Comparison of ENCODE assay signal across 8 cellular contexts in genomic region chrX:84187501-84188319, GRCh38. TPM values are rescaled to one million over a fixed set of nuclear protein-coding genes. Genes with fewer than 3 reads are reported as not detected.
DNase-seq lines count a peak whose midpoint lies in the region; ATAC-seq and TF ChIP-seq lines count a peak whose summit lies in the region.

TSS of gene RPS6KA6 (minus strand) at chrX:84188199. CDS start at chrX:84187899, 300 bp downstream.

- H3K79me2 ChIP-seq in OCI-LY7 (ENCODE audit: insufficient read depth, low read depth, low read length) = no peaks in the 10 kb centered on the region

- peaks cover 5% of the 10 kb centered on the region for H3K9me3 Mint-ChIP-seq in stimulated activated naive CD8-positive, alpha-beta T cell treated with anti-CD3 and anti-CD28 coated beads, Interleukin-15, Interleukin-2, amounts not matched to agents 100 ng/mL and 50 ng/mL, for 24 hours

- no peaks in the 10 kb centered on the region for H4K20me1 ChIP-seq in OCI-LY7 (ENCODE audit: insufficient read depth, low read length)

- no peak within 1 kb of the TSS for H2AFZ ChIP-seq in OCI-LY7 (ENCODE audit: low read length)

- no peaks in the 10 kb centered on the region for H3K9me2 ChIP-seq in OCI-LY7 (ENCODE audit: insufficient read depth, low read length)

- no peaks in the 10 kb centered on the region for H3K36me3 Mint-ChIP-seq in stimulated activated naive CD8-positive, alpha-beta T cell treated with anti-CD3 and anti-CD28 coated beads, Interleukin-15, Interleukin-2, amounts not matched to agents 100 ng/mL and 50 ng/mL, for 24 hours (ENCODE audit: low read depth)

- TF ChIP-seq CTCF in HEK293 (tag by site-specific recombination; IDR thresholded peaks at IDR 0.05) (no peak), cardiac fibroblast (IDR thresholded peaks at IDR 0.05; ENCODE audit: low read depth, low read length) (no peak), OCI-LY7 (conservative IDR thresholded peaks at IDR 0.05; ENCODE audit: low read length) (no peak)

- intact Hi-C loops in left colon (cut with DNase I, micrococcal nuclease) (no loop called here), OCI-LY7 (cut with micrococcal nuclease; ENCODE audit: unreplicated experiment) (no loop called here)

- H3K27ac ChIP-seq in HEK293 (ENCODE audit: extremely low read depth, low read depth, low read length) (peak within 1 kb of the TSS; percentile 43), OCI-LY7 (ENCODE audit: low read depth, low read length, poor library complexity, severe bottlenecking) (no peak within 1 kb of the TSS)

- H3K36me3 ChIP-seq in ES-I3 (ENCODE audit: insufficient read depth, low read length) (no peaks in the 10 kb centered on the region), HEK293 (ENCODE audit: control insufficient read depth in 2 of 2, insufficient read depth in 1 of 2, low read length in 2 of 2) (no peaks in the 10 kb centered on the region), OCI-LY7 (ENCODE audit: insufficient read depth, low read length) (no peaks in the 10 kb centered on the region)

- H3K9me3 ChIP-seq in ES-I3 (ENCODE audit: control insufficient read depth, insufficient read depth, low read length) = no peaks in the 10 kb centered on the region
- peaks cover 4% of the 10 kb centered on the region for H3K9me3 ChIP-seq in HEK293 (ENCODE audit: control insufficient read depth, insufficient read depth, low read depth, low read length)
- no peaks in the 10 kb centered on the region for H3K9me3 ChIP-seq in OCI-LY7 (ENCODE audit: low read length)

- H3K9ac ChIP-seq in ES-I3 (ENCODE audit: low read depth, low read length) = peak within 1 kb of the TSS; percentile 77

- H3K4me3 ChIP-seq in HEK293 (ENCODE audit: low read depth, low read length) (peak within 1 kb of the TSS; percentile 48), cardiac fibroblast (replicated peaks in 1 of 2; ENCODE audit: low read depth in 2 of 2, low read length in 2 of 2) (peak within 1 kb of the TSS; percentile 58 to 60), OCI-LY7 (ENCODE audit: low read depth, low read length, poor library complexity, severe bottlenecking) (no peak within 1 kb of the TSS)

- peaks cover 20% of the 10 kb centered on the region for H3K27me3 Mint-ChIP-seq in stimulated activated naive CD8-positive, alpha-beta T cell treated with anti-CD3 and anti-CD28 coated beads, Interleukin-15, Interleukin-2, amounts not matched to agents 100 ng/mL and 50 ng/mL, for 24 hours

- H3K4me1 Mint-ChIP-seq in stimulated activated naive CD8-positive, alpha-beta T cell treated with anti-CD3 and anti-CD28 coated beads, Interleukin-15, Interleukin-2, amounts not matched to agents 100 ng/mL and 50 ng/mL, for 24 hours (ENCODE audit: low read depth) = peaks cover 5% of the 10 kb centered on the region

- ATAC-seq in left colon (peak; percentile 69), GM18858 (IDR thresholded peaks at IDR 0.05; ENCODE audit: unreplicated experiment) (no peak)

- peak within 1 kb of the TSS; percentile 59 for H3K4me3 Mint-ChIP-seq in stimulated activated naive CD8-positive, alpha-beta T cell treated with anti-CD3 and anti-CD28 coated beads, Interleukin-15, Interleukin-2, amounts not matched to agents 100 ng/mL and 50 ng/mL, for 24 hours

- no TSS peak for BruUV-seq in OCI-LY7 (replicated peaks; lab: Mats Ljungman, UMichigan)

- CTCF ChIA-PET in HEK293 (lab: Yijun Ruan, JAX) (interaction anchor here (0.6 to 0.8 kb wide), 2 partner anchors 67 to 142 kb away, joined by 3 to 7 read pairs; no protein-coding TSS in a partner anchor), OCI-LY7 (lab: Charles Lee; ENCODE audit: unreplicated experiment) (no interaction called here)

- H3K4me1 ChIP-seq in ES-I3 (ENCODE audit: insufficient read depth, low read length) (no peaks in the 10 kb centered on the region), HEK293 (ENCODE audit: control insufficient read depth, insufficient read depth, low read length) (no peaks in the 10 kb centered on the region; the same call in 1 of the 2 replicates), OCI-LY7 (ENCODE audit: insufficient read depth, low read length, poor library complexity, severe bottlenecking) (no peaks in the 10 kb centered on the region)

- DNase-seq in NCI-H510A treated with DMSO at 0.1 percent for 48 hours (lab: John Stamatoyannopoulos, UW) (peak; percentile 44), cardiac fibroblast (ENCODE audit: low read depth in 2 of 2) (peak in 1 of 2 donors; percentile 21), left colon (peak; percentile 26 to 46), OCI-LY7 (ENCODE audit: low spot score) (no peak)

- POLR2A ChIA-PET in HEK293 (lab: Yijun Ruan, JAX) = no interaction called here
- POLR2A ChIA-PET in OCI-LY7 (lab: Charles Lee) = no interaction called here

- no peak within 1 kb of the TSS for H3K4me2 ChIP-seq in OCI-LY7 (ENCODE audit: low read length)

- H3K27ac Mint-ChIP-seq in stimulated activated naive CD8-positive, alpha-beta T cell treated with anti-CD3 and anti-CD28 coated beads, Interleukin-15, Interleukin-2, amounts not matched to agents 100 ng/mL and 50 ng/mL, for 24 hours = no peak within 1 kb of the TSS

TF ChIP-seq in HEK293, 187 proteins besides CTCF, POLR2A, EP300 and RAD21:
- TF ChIP-seq EGR2 (tag by site-specific recombination; IDR thresholded peaks at IDR 0.05; ENCODE audit: low read depth) = no peak
- 0 out of 2 replicates have a peak, but pooled peaks have one; percentile 16 for TF ChIP-seq YY1 (tag by site-specific recombination; IDR thresholded peaks at IDR 0.05)
- peak; percentile 1; the same call in 1 of the 2 replicates for TF ChIP-seq ZNF335 (tag by site-specific recombination; conservative IDR thresholded peaks at IDR 0.05)
- TF ChIP-seq, protein P1, sequence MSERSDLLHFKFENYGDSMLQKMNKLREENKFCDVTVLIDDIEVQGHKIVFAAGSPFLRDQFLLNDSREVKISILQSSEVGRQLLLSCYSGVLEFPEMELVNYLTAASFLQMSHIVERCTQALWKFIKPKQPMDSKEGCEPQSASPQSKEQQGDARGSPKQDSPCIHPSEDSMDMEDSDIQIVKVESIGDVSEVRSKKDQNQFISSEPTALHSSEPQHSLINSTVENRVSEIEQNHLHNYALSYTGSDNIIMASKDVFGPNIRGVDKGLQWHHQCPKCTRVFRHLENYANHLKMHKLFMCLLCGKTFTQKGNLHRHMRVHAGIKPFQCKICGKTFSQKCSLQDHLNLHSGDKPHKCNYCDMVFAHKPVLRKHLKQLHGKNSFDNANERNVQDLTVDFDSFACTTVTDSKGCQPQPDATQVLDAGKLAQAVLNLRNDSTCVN (tag by site-specific recombination; optimal IDR thresholded peaks at IDR 0.05) = peak; percentile 65
- peak; percentile 46; the same call in 1 of the 2 replicates for TF ChIP-seq ZBTB10 (tag by site-specific recombination; IDR thresholded peaks at IDR 0.05)
- peak; percentile 67 for TF ChIP-seq PATZ1 (tag by site-specific recombination; IDR thresholded peaks at IDR 0.05)
- TF ChIP-seq ZBTB20 (tag by site-specific recombination; IDR thresholded peaks at IDR 0.05) = peak; percentile 68
- no peak for TF ChIP-seq ZNF174 (tag by site-specific recombination; IDR thresholded peaks at IDR 0.05)
- TF ChIP-seq ZNF416 (tag by site-specific recombination; IDR thresholded peaks at IDR 0.05) = no peak
- TF ChIP-seq ZFHX2 (tag by site-specific recombination; conservative IDR thresholded peaks at IDR 0.05) = no peak
TF ChIP-seq in HEK293: peak in this region for 6.

RNA-seq across cellular contexts. Expression of gene RPS6KA6, which starts in this region (rescaled TPM):
- total RNA-seq in left colon (10 to 100 TPM; 11.6 to 16.5 TPM), OCI-LY7 (2022) (not detected in 2 replicates)
- total RNA-seq in OCI-LY7 (2014; rRNA removed; shearing (Covaris generic)) = not detected in 2 replicates

Comparison
In these comparisons a context has a peak if more than half of its experiments do, and no peak if none do; other contexts are left out.
1. RNA of gene RPS6KA6 (total RNA-seq): 11.6 to 16.5 TPM in left colon; not detected in OCI-LY7; every median in the first group is over 10 times any median in the second.